ENCODE assay signal across 8 cellular contexts in genomic region chr3:14402304-14402811, GRCh38. TPM values are rescaled to one million over a fixed set of nuclear protein-coding genes. Genes with fewer than 3 reads are reported as not detected.
DNase-seq lines count a peak whose midpoint lies in the region; ATAC-seq and TF ChIP-seq lines count a peak whose summit lies in the region.

TSS of gene SLC6A6 (plus strand) at chr3:14402606. CDS start at chr3:14443635, 41,029 bp downstream.

- H3K4me3 ChIP-seq in GM12865 (ENCODE audit: low read depth, low read length): peak within 1 kb of the TSS; percentile 96
- peak within 1 kb of the TSS; percentile 43 for H3K4me3 ChIP-seq in ovary
- H3K4me3 ChIP-seq in thymus (ENCODE audit: low read length): peak within 1 kb of the TSS; percentile 71

- peak within 1 kb of the TSS; percentile 99 for H3K27ac Mint-ChIP-seq in activated naive CD8-positive, alpha-beta T cell

- no peaks in the 10 kb centered on the region for H3K27me3 Mint-ChIP-seq in activated naive CD8-positive, alpha-beta T cell

- peak; percentile 71 for ATAC-seq in HG02623 (IDR thresholded peaks at IDR 0.05; ENCODE audit: unreplicated experiment)

- peak within 1 kb of the TSS; percentile 100 for H3K4me3 Mint-ChIP-seq in activated naive CD8-positive, alpha-beta T cell

- intact Hi-C loops in head of caudate nucleus (cut with DNase I): loop anchor here (10.0 kb wide), 1 partner anchor 52 kb away; no protein-coding TSS in a partner anchor
- intact Hi-C loops in ovary (cut with DNase I): loop anchor here (5.0 to 10.0 kb wide), 7 partner anchors 52 to 200 kb away; no protein-coding TSS in a partner anchor

- H3K36me3 Mint-ChIP-seq in activated naive CD8-positive, alpha-beta T cell: peaks cover 2% of the 10 kb centered on the region

- no peaks in the 10 kb centered on the region for H3K9me3 Mint-ChIP-seq in activated naive CD8-positive, alpha-beta T cell (ENCODE audit: low read depth)

- peaks cover 7% of the 10 kb centered on the region for H3K4me1 ChIP-seq in ovary (ENCODE audit: insufficient read depth)
- H3K4me1 ChIP-seq in thymus (ENCODE audit: control insufficient read depth, insufficient read depth, low read length): peaks cover 22% of the 10 kb centered on the region

- peaks cover 40% of the 10 kb centered on the region for H3K4me1 Mint-ChIP-seq in activated naive CD8-positive, alpha-beta T cell (ENCODE audit: low read depth)

- whole genome bisulfite sequencing in ovary, 3 donors: 0 to 1% (median 1%) methylated on average over 13 to 59 of the region's 59 CpGs
- WGBS in thymus: under 1% methylated on average over 59 of the region's 59 CpGs

- TF ChIP-seq CTCF in GM12865 (IDR thresholded peaks at IDR 0.05; ENCODE audit: insufficient read depth, low read depth, low read length, missing control alignments): peak; percentile 42
- TF ChIP-seq CTCF in ovary (IDR thresholded peaks at IDR 0.05): peak; percentile 30 to 71 (median 58)

- H3K27me3 ChIP-seq in ovary: no peaks in the 10 kb centered on the region
- H3K27me3 ChIP-seq in thymus (ENCODE audit: control insufficient read depth, insufficient read depth): no peaks in the 10 kb centered on the region

- peak within 1 kb of the TSS; percentile 73 to 87 for H3K27ac ChIP-seq in ovary
- H3K27ac ChIP-seq in thymus (ENCODE audit: low read depth): peak within 1 kb of the TSS; percentile 93

- no peaks in the 10 kb centered on the region for H3K36me3 ChIP-seq in ovary
- H3K36me3 ChIP-seq in thymus (ENCODE audit: control insufficient read depth, insufficient read depth): peaks cover 5% of the 10 kb centered on the region

- TF ChIP-seq POLR2A in ovary (IDR thresholded peaks at IDR 0.05): no peak

- H3K9me3 ChIP-seq in ovary (no peaks in the 10 kb centered on the region), thymus (ENCODE audit: control insufficient read depth) (no peaks in the 10 kb centered on the region)

- no peak for TF ChIP-seq EP300 in ovary (IDR thresholded peaks at IDR 0.05)

- DNase-seq in GM12865 (ENCODE audit: low read depth): peak; percentile 98
- DNase-seq in NCI-H1105 (lab: John Stamatoyannopoulos, UW): peak; percentile 81
- peak; percentile 84 for DNase-seq in SKM-1 treated with dmso at 0.1 percent for 144 hours (lab: John Stamatoyannopoulos, UW; ENCODE audit: unreplicated experiment)
- peak; percentile 84 to 97 (median 93) for DNase-seq in head of caudate nucleus
- DNase-seq in ovary: peak; percentile 95 to 98 (median 96)

RNA-seq across cellular contexts. Expression of gene SLC6A6, which starts in this region (rescaled TPM):
- 100 to 1,000 TPM in 3 of 7 donors, 10 to 100 TPM in 4; 32.5 to 141 (median 80.5) TPM for total RNA-seq in ovary
- 10 to 100 TPM; 37.6 to 81.1 TPM for polyA plus RNA-seq in ovary
- polyA plus RNA-seq in thymus: 5.2 TPM

Comparison
In these comparisons a context has a peak if more than half of its experiments do, and no peak if none do; other contexts are left out.
1. Peak in every context shown above with its lines: DNase-seq, ATAC-seq, H3K4me3 ChIP-seq and H3K27ac ChIP-seq.
2. H3K4me3 ChIP-seq: peak in every context shown above with its lines; median percentile 96 in GM12865; 71 in thymus; 43 in ovary.